7 cellular contexts compared by ENCODE assay signal in the genomic region with DNA sequence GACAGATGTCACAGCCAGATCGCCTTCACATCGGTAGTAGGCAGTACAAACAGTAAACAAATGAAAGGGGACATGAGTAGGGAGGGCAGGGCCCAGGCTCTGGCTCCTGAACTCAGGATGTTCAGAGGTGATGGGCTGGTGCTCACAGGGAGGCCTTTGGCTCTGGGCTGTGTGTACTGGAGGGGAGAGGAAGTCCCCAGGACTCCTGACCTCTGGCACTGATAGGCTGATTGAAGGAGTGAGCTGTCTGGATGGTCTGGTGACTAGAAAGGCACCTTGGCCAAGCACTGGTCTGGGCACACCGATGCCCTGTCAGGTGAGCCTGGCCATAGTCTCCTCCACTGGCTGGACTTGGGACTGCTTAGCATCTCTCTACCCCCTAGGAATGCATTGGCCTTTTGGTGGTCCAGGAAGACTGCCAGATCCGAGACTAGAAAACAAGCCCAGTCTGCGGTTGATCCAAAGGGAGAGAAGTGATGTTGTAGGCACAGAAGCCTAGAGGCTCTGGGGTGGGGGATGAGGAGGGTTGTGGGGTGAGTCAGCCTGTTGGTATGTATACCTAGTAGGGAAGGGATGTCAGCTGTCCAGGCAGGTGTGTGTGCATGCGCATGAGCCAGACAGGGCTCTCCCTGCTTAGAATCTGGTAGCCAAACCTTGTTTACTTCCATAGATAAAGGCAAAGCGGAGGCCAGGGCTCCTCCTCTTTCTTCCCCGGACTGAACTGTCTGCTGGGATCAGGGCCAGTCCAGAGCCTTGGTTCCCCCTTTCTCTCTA.
DNase-seq lines count a peak whose midpoint lies in the region; ATAC-seq and TF ChIP-seq lines count a peak whose summit lies in the region.
"Had no signal": no experiment of that assay in that cellular context is flagged by ENCODE, and none has a peak within 500 bp of the region (broad histone marks: within the 10 kb centered on the region; RNA-seq: fewer than 3 reads in every experiment).

No MANE protein-coding gene starts in this region.

- TF ChIP-seq CTCF in C4-2B (conservative IDR thresholded peaks at IDR 0.05), result no peak

- H3K27ac ChIP-seq in C4-2B, result peak overlapping the region; percentile 93

- ATAC-seq in SK-N-SH treated with all-trans-retinoic acid at 6 μM for 48 hours (no peak), HG03565 (IDR thresholded peaks at IDR 0.05; ENCODE audit: unreplicated experiment) (no peak)

- DNase-seq in NCI-H226 (peak; percentile 75), iPS-NIHi7 (ENCODE audit: extremely low spot score) (peak; percentile 59), RKO (ENCODE audit: low spot score) (no peak)
- DNase-seq: stimulated activated CD8-positive, alpha-beta memory T cell treated with anti-CD3 and anti-CD28 coated beads, Interleukin-4, amount 100 ng/mL, for 48 hours had no signal

TF ChIP-seq in SK-N-SH treated with all-trans-retinoic acid at 6 μM for 48 hours, 23 proteins besides CTCF, POLR2A, EP300 and RAD21:
- no peak for TF ChIP-seq ZC3H10 (CRISPR knock-in tag; IDR thresholded peaks at IDR 0.05)
